ENCODE assay signal across 25 cellular contexts in genomic region chr7:8391353-8392062, GRCh38. TPM values are rescaled to one million over a fixed set of nuclear protein-coding genes. Genes with fewer than 3 reads are reported as not detected.
A peak's percentile ranks its signal among the peaks of the same experiment; 100 is the strongest.
DNase-seq lines count a peak whose midpoint lies in the region; ATAC-seq and TF ChIP-seq lines count a peak whose summit lies in the region.
"Had no signal": no experiment of that assay in that cellular context is flagged by ENCODE, and none has a peak within 500 bp of the region (broad histone marks: within the 10 kb centered on the region; RNA-seq: fewer than 3 reads in every experiment).

No MANE protein-coding gene starts in this region.

- DNase-seq in Caco-2 (no peak), NAMALWA (ENCODE audit: low spot score) (peak; percentile 9), OCI-LY7 (ENCODE audit: low spot score) (no peak), T-cell (no peak)
- DNase-seq in activated naive CD4-positive, alpha-beta T cell treated with anti-CD3 and anti-CD28 coated beads, Interleukin-2, amount 50 U/mL, for 16 hours: no peak
- no peak for DNase-seq in stimulated activated naive CD8-positive, alpha-beta T cell treated with anti-CD3 and anti-CD28 coated beads, Interleukin-15, Interleukin-2, amounts not matched to agents 100 U/mL and 50 U/mL, for 24 hours
- DNase-seq: 8988T; activated CD4-positive, alpha-beta memory T cell treated with anti-CD3 and anti-CD28 coated beads for 36 hours; activated naive CD8-positive, alpha-beta T cell treated with anti-CD3 and anti-CD28 coated beads, Interleukin-2, amount 10 ng/mL, durations not matched to agents 7 days and 5 days; activated T-cell treated with anti-CD3 and anti-CD28 coated beads, Interleukin-2, amount 50 U/mL, for 4 hours; DMS53; IMR-90; lower lobe of right lung; NCI-H1048; NCI-H2107; psoas muscle; transverse colon had no signal

- H3K9me2 ChIP-seq in OCI-LY7 (ENCODE audit: insufficient read depth, low read length): no peaks in the 10 kb centered on the region

- H4K20me1 ChIP-seq in OCI-LY7 (ENCODE audit: insufficient read depth, low read length): no peaks in the 10 kb centered on the region
- H4K20me1 ChIP-seq: BLaER1 treated with 17β-estradiol and CSF1 and Interleukin-3, amounts not matched to agents 10 nM and 100 nM had no signal

- H2AFZ ChIP-seq in OCI-LY7 (ENCODE audit: low read length): no peak overlapping the region

- intact Hi-C loops in Caco-2 (cut with micrococcal nuclease; ENCODE audit: unreplicated experiment): no loop called here
- intact Hi-C loops in OCI-LY7 (cut with micrococcal nuclease; ENCODE audit: unreplicated experiment): no loop called here

- H3K36me3 Mint-ChIP-seq in Caco-2 (ENCODE audit: insufficient read depth, unreplicated experiment) (no peaks in the 10 kb centered on the region), T-cell (no peaks in the 10 kb centered on the region)
- H3K36me3 Mint-ChIP-seq: activated CD4-positive, alpha-beta memory T cell treated with anti-CD3 and anti-CD28 coated beads for 36 hours; activated naive CD8-positive, alpha-beta T cell treated with anti-CD3 and anti-CD28 coated beads, Interleukin-2, amount 10 ng/mL, durations not matched to agents 7 days and 5 days; natural killer cell treated with Interleukin-12 subunit alpha and Interleukin-12 subunit beta and Interleukin-15 and Interleukin-18, amount 100 ng/mL, for 72 hours; stimulated activated memory B cell treated with anti-CD40 and anti-IgM and Interleukin-4, amounts not matched to agents 10 μg/mL and 1 μg/mL and 100 μg/mL, for 72 hours had no signal

- H3K27ac ChIP-seq in OCI-LY7 (ENCODE audit: low read depth, low read length, poor library complexity, severe bottlenecking): no peak overlapping the region
- H3K27ac ChIP-seq: BLaER1 treated with 17β-estradiol and CSF1 and Interleukin-3, amounts not matched to agents 10 nM and 100 nM; lower lobe of right lung; psoas muscle; RWPE1; transverse colon had no signal

- H3K4me3 ChIP-seq in Caco-2 (ENCODE audit: low read depth, low read length) (no peak overlapping the region), OCI-LY7 (ENCODE audit: low read depth, low read length, poor library complexity, severe bottlenecking) (no peak overlapping the region)
- H3K4me3 ChIP-seq: BLaER1 treated with 17β-estradiol and CSF1 and Interleukin-3, amounts not matched to agents 10 nM and 100 nM; lower lobe of right lung; psoas muscle; transverse colon had no signal

- BruUV-seq in Caco-2 (replicated peaks; lab: Mats Ljungman, UMichigan) (no TSS peak), OCI-LY7 (replicated peaks; lab: Mats Ljungman, UMichigan) (no TSS peak)

- H3K36me3 ChIP-seq in Caco-2 (ENCODE audit: control insufficient read depth, insufficient read depth, low read length) (no peaks in the 10 kb centered on the region), OCI-LY7 (ENCODE audit: insufficient read depth, low read length) (no peaks in the 10 kb centered on the region)
- H3K36me3 ChIP-seq: BLaER1 treated with 17β-estradiol and CSF1 and Interleukin-3, amounts not matched to agents 10 nM and 100 nM; lower lobe of right lung; transverse colon had no signal

- no peaks in the 10 kb centered on the region for H3K9me3 ChIP-seq in Caco-2
- no peaks in the 10 kb centered on the region for H3K9me3 ChIP-seq in OCI-LY7 (ENCODE audit: low read length)
- H3K9me3 ChIP-seq: BLaER1 treated with 17β-estradiol and CSF1 and Interleukin-3, amounts not matched to agents 10 nM and 100 nM; lower lobe of right lung; psoas muscle; transverse colon had no signal

- CTCF ChIA-PET in Caco-2 (lab: Charles Lee): interaction anchor here (0.6 kb wide), 1 partner anchor 333 kb away, joined by 3 read pairs; no protein-coding TSS in a partner anchor
- CTCF ChIA-PET in OCI-LY7 (lab: Charles Lee; ENCODE audit: unreplicated experiment): no interaction called here
- CTCF ChIA-PET in T-cell (lab: Charles Lee): no interaction called here

- TF ChIP-seq CTCF in Caco-2 (IDR thresholded peaks at IDR 0.05; ENCODE audit: insufficient read depth in 1 of 2, low read depth in 1 of 2, low read length in 1 of 2, severe bottlenecking in 1 of 2, unreplicated experiment in 1 of 2) (no peak), OCI-LY7 (conservative IDR thresholded peaks at IDR 0.05; ENCODE audit: low read length) (no peak)

- peak overlapping the region; percentile 63 for H3K27ac Mint-ChIP-seq in Caco-2 (ENCODE audit: unreplicated experiment)
- H3K27ac Mint-ChIP-seq in T-cell: no peak overlapping the region
- H3K27ac Mint-ChIP-seq: activated CD4-positive, alpha-beta memory T cell treated with anti-CD3 and anti-CD28 coated beads for 36 hours; activated naive CD8-positive, alpha-beta T cell treated with anti-CD3 and anti-CD28 coated beads, Interleukin-2, amount 10 ng/mL, durations not matched to agents 7 days and 5 days; dendritic cell treated with granulocyte-macrophage colony-stimulating factor and Interleukin-4, amounts not matched to agents 40 ng/mL and 50 ng/mL, for 4 days; natural killer cell treated with Interleukin-12 subunit alpha and Interleukin-12 subunit beta and Interleukin-15 and Interleukin-18, amount 100 ng/mL, for 72 hours; stimulated activated memory B cell treated with anti-CD40 and anti-IgM and Interleukin-4, amounts not matched to agents 10 μg/mL and 1 μg/mL and 100 μg/mL, for 72 hours had no signal

- H3K4me3 Mint-ChIP-seq in Caco-2 (ENCODE audit: unreplicated experiment) (no peak overlapping the region), T-cell (no peak overlapping the region)
- H3K4me3 Mint-ChIP-seq: activated CD4-positive, alpha-beta memory T cell treated with anti-CD3 and anti-CD28 coated beads for 36 hours; activated naive CD8-positive, alpha-beta T cell treated with anti-CD3 and anti-CD28 coated beads, Interleukin-2, amount 10 ng/mL, durations not matched to agents 7 days and 5 days; activated T-cell treated with anti-CD3 and anti-CD28 coated beads, Interleukin-2, amount 50 U/mL, for 4 hours; dendritic cell treated with granulocyte-macrophage colony-stimulating factor and Interleukin-4, amounts not matched to agents 40 ng/mL and 50 ng/mL, for 4 days; natural killer cell treated with Interleukin-12 subunit alpha and Interleukin-12 subunit beta and Interleukin-15 and Interleukin-18, amount 100 ng/mL, for 72 hours; stimulated activated memory B cell treated with anti-CD40 and anti-IgM and Interleukin-4, amounts not matched to agents 10 μg/mL and 1 μg/mL and 100 μg/mL, for 72 hours had no signal

- H3K4me1 ChIP-seq in Caco-2 (peaks cover 9% of the 10 kb centered on the region), OCI-LY7 (ENCODE audit: insufficient read depth, low read length, poor library complexity, severe bottlenecking) (no peaks in the 10 kb centered on the region)
- H3K4me1 ChIP-seq: lower lobe of right lung, psoas muscle, transverse colon had no signal

- no peaks in the 10 kb centered on the region for H3K79me2 ChIP-seq in OCI-LY7 (ENCODE audit: insufficient read depth, low read depth, low read length)

- no peaks in the 10 kb centered on the region for H3K27me3 Mint-ChIP-seq in Caco-2 (ENCODE audit: insufficient read depth, unreplicated experiment)
- peaks cover 22 to 41% of the 10 kb centered on the region in 2 donors for H3K27me3 Mint-ChIP-seq in T-cell

- no peaks in the 10 kb centered on the region for H3K9me3 Mint-ChIP-seq in Caco-2 (ENCODE audit: unreplicated experiment)
- no peaks in the 10 kb centered on the region for H3K9me3 Mint-ChIP-seq in T-cell
- H3K9me3 Mint-ChIP-seq: activated CD4-positive, alpha-beta memory T cell treated with anti-CD3 and anti-CD28 coated beads for 36 hours; activated naive CD8-positive, alpha-beta T cell treated with anti-CD3 and anti-CD28 coated beads, Interleukin-2, amount 10 ng/mL, durations not matched to agents 7 days and 5 days; activated T-cell treated with anti-CD3 and anti-CD28 coated beads, Interleukin-2, amount 50 U/mL, for 4 hours; dendritic cell treated with granulocyte-macrophage colony-stimulating factor and Interleukin-4, amounts not matched to agents 40 ng/mL and 50 ng/mL, for 4 days; natural killer cell treated with Interleukin-12 subunit alpha and Interleukin-12 subunit beta and Interleukin-15 and Interleukin-18, amount 100 ng/mL, for 72 hours; stimulated activated memory B cell treated with anti-CD40 and anti-IgM and Interleukin-4, amounts not matched to agents 10 μg/mL and 1 μg/mL and 100 μg/mL, for 72 hours had no signal

- no peak overlapping the region for H3K4me2 ChIP-seq in OCI-LY7 (ENCODE audit: low read length)
- H3K4me2 ChIP-seq: BLaER1 treated with 17β-estradiol and CSF1 and Interleukin-3, amounts not matched to agents 10 nM and 100 nM had no signal

- no peaks in the 10 kb centered on the region for H3K27me3 ChIP-seq in Caco-2 (replicated peaks; ENCODE audit: control insufficient read depth, insufficient read depth, low read length)
- H3K27me3 ChIP-seq: BLaER1 treated with 17β-estradiol and CSF1 and Interleukin-3, amounts not matched to agents 10 nM and 100 nM had no signal

- peaks cover 20% of the 10 kb centered on the region for H3K4me1 Mint-ChIP-seq in Caco-2 (ENCODE audit: low read depth, unreplicated experiment)
- peaks cover 0 to 5% (median 0%) of the 10 kb centered on the region in 3 donors for H3K4me1 Mint-ChIP-seq in T-cell

- ATAC-seq in GM19468 (IDR thresholded peaks at IDR 0.05; ENCODE audit: extremely low read depth, unreplicated experiment): peak; percentile 37
- ATAC-seq in HG02884 (IDR thresholded peaks at IDR 0.05; ENCODE audit: unreplicated experiment): peak; percentile 32
- no peak for ATAC-seq in T-cell (replicated peaks in 1 of 4)
- no peak for ATAC-seq in stimulated activated naive CD8-positive, alpha-beta T cell treated with anti-CD3 and anti-CD28 coated beads, Interleukin-15, Interleukin-2, amounts not matched to agents 100 U/mL and 50 U/mL, for 24 hours
- ATAC-seq: activated T-cell treated with anti-CD3 and anti-CD28 coated beads, Interleukin-2, amount 50 U/mL, for 4 hours; lower lobe of right lung; natural killer cell treated with Interleukin-12 subunit alpha and Interleukin-12 subunit beta and Interleukin-15 and Interleukin-18, amount 100 ng/mL, for 72 hours; psoas muscle; stimulated activated memory B cell treated with anti-CD40 and anti-IgM and Interleukin-4, amounts not matched to agents 10 μg/mL and 1 μg/mL and 100 μg/mL, for 72 hours had no signal

- POLR2A ChIA-PET in Caco-2 (lab: Charles Lee) (no interaction called here), OCI-LY7 (lab: Charles Lee) (interaction anchor here (0.6 to 1.2 kb wide), 5 partner anchors 21 to 529 kb away, joined by 3 to 5 read pairs (median 4); no protein-coding TSS in a partner anchor), T-cell (lab: Charles Lee) (no interaction called here)

RNA-seq across cellular contexts. Expression of gene NXPH1, which starts 41.9 kb away (rescaled TPM):
- total RNA-seq in Caco-2 (2022) (1.2 and 3.1 TPM in 2 replicates), OCI-LY7 (2022) (not detected in 2 replicates), T-cell (not detected)
- not detected in 2 replicates for total RNA-seq in OCI-LY7 (2014; rRNA removed; shearing (Covaris generic))
- total RNA-seq: activated CD4-positive, alpha-beta memory T cell treated with anti-CD3 and anti-CD28 coated beads for 36 hours; activated naive CD8-positive, alpha-beta T cell treated with anti-CD3 and anti-CD28 coated beads, Interleukin-2, amount 10 ng/mL, durations not matched to agents 7 days and 5 days; epithelial cell of proximal tubule; IMR-90; lower lobe of right lung; natural killer cell treated with Interleukin-12 subunit alpha and Interleukin-12 subunit beta and Interleukin-15 and Interleukin-18, amount 100 ng/mL, for 72 hours; psoas muscle; transverse colon had no signal

Comparison
In these comparisons a context has a peak if more than half of its experiments do, and no peak if none do; other contexts are left out.
1. ATAC-seq: peak in GM19468 (single experiment) and HG02884 (single experiment); none in T-cell (0 of 4) and stimulated activated naive CD8-positive, alpha-beta T cell treated with anti-CD3 and anti-CD28 coated beads, Interleukin-15, Interleukin-2, amounts not matched to agents 100 U/mL and 50 U/mL, for 24 hours (single experiment).